ENCODE assay signal across 20 cellular contexts in the genomic region with DNA sequence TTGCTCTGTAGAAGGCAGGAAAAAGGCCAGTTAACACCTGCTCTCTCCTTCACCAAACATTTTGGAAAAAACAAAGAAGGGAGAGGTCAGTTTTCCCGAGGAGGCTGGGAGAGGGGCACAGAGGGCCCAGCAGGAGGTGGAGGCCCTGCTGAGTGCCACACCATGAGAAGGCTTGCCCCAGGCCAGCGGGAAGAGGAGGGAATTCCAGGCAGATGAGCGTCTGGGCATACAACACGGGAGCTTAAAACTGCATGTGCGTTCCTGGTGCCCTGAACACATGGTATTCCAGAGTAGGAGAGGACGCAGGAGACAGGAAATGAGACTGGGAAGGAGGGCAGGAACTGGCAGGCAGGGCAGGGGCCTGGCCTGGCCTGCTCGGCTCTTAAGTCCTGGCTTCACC.
DNase-seq lines count a peak whose midpoint lies in the region; ATAC-seq and TF ChIP-seq lines count a peak whose summit lies in the region.
"Had no signal": no experiment of that assay in that cellular context is flagged by ENCODE, and none has a peak within 500 bp of the region (broad histone marks: within the 10 kb centered on the region; RNA-seq: fewer than 3 reads in every experiment).

No MANE protein-coding gene starts in this region.

- H3F3A ChIP-seq in GM23338 (replicated peaks; ENCODE audit: low read depth): no peaks in the 10 kb centered on the region
- peaks cover 2% of the 10 kb centered on the region for H3F3A ChIP-seq in neural progenitor cell (ENCODE audit: low read depth)

- no peak overlapping the region for H3K27ac ChIP-seq in GM23338 (ENCODE audit: low read depth)
- H3K27ac ChIP-seq in endodermal cell (ENCODE audit: low read depth, low read length): no peak overlapping the region
- no peak overlapping the region for H3K27ac ChIP-seq in neural progenitor cell
- H3K27ac ChIP-seq: PC-9, sigmoid colon, vagina had no signal

- H3K27me3 Mint-ChIP-seq in GM23338 (ENCODE audit: insufficient read depth, low read depth, poor library complexity) (peaks cover 9% of the 10 kb centered on the region), endodermal cell (ENCODE audit: insufficient read depth) (peaks cover 1% of the 10 kb centered on the region), neural progenitor cell (ENCODE audit: insufficient read depth, low read depth) (peaks cover 9% of the 10 kb centered on the region)
- H3K27me3 Mint-ChIP-seq in activated T-helper 17 cell treated with anti-CD3 and anti-CD28 coated beads, Interleukin-2, amount 50 U/mL, for 72 hours: no peaks in the 10 kb centered on the region
- H3K27me3 Mint-ChIP-seq: activated naive CD8-positive, alpha-beta T cell treated with anti-CD3 and anti-CD28 coated beads, Interleukin-2, amount 10 ng/mL, durations not matched to agents 7 days and 5 days; naive thymus-derived CD8-positive, alpha-beta T cell had no signal

- WGBS in endodermal cell (ENCODE audit: insufficient coverage in 1 of 2, insufficient read length in 1 of 2), 2 experiments: 45 to 52% methylated on average over 6 to 7 of the region's 7 CpGs

- peak overlapping the region; percentile 35 for H3K27ac Mint-ChIP-seq in GM23338
- H3K27ac Mint-ChIP-seq in endodermal cell: peak overlapping the region; percentile 16
- peak overlapping the region; percentile 88 for H3K27ac Mint-ChIP-seq in neural progenitor cell
- no peak overlapping the region for H3K27ac Mint-ChIP-seq in activated T-helper 17 cell treated with anti-CD3 and anti-CD28 coated beads, Interleukin-2, amount 50 U/mL, for 72 hours
- H3K27ac Mint-ChIP-seq: activated naive CD8-positive, alpha-beta T cell treated with anti-CD3 and anti-CD28 coated beads, Interleukin-2, amount 10 ng/mL, durations not matched to agents 7 days and 5 days; CD8-positive, alpha-beta T cell had no signal

- peak; percentile 52 for ATAC-seq in GM23338
- no peak for ATAC-seq in activated T-helper 17 cell treated with anti-CD3 and anti-CD28 coated beads, Interleukin-2, amount 50 U/mL, for 72 hours (replicated peaks)
- ATAC-seq: CD8-positive, alpha-beta T cell; naive thymus-derived CD8-positive, alpha-beta T cell had no signal

- H3K4me1 ChIP-seq in GM23338 (ENCODE audit: insufficient read depth): 0 out of 2 replicates have a peak, but pooled peaks cover 3% of the 10 kb centered on the region
- H3K4me1 ChIP-seq in endodermal cell (ENCODE audit: control insufficient read depth, insufficient read depth, low read length): no peaks in the 10 kb centered on the region
- H3K4me1 ChIP-seq in neural progenitor cell: peaks cover 11% of the 10 kb centered on the region

- H3K79me2 ChIP-seq in GM23338 (replicated peaks; ENCODE audit: insufficient read depth): no peaks in the 10 kb centered on the region
- H3K79me2 ChIP-seq in neural progenitor cell (ENCODE audit: low read depth): no peaks in the 10 kb centered on the region

- H2AFZ ChIP-seq in GM23338: 0 out of 2 replicates have a peak overlapping the region, but pooled peaks have one; percentile 18
- no peak overlapping the region for H2AFZ ChIP-seq in neural progenitor cell (replicated peaks)
- H2AFZ ChIP-seq: PC-9 had no signal

- H3K36me3 Mint-ChIP-seq in GM23338 (ENCODE audit: low read depth) (peaks cover 9% of the 10 kb centered on the region; the same call in 2 of the 3 replicates), endodermal cell (ENCODE audit: low read depth) (peaks cover 4% of the 10 kb centered on the region), neural progenitor cell (peaks cover 15% of the 10 kb centered on the region)
- H3K36me3 Mint-ChIP-seq in activated T-helper 17 cell treated with anti-CD3 and anti-CD28 coated beads, Interleukin-2, amount 50 U/mL, for 72 hours (ENCODE audit: low read depth): peaks cover 51% of the 10 kb centered on the region
- H3K36me3 Mint-ChIP-seq: activated naive CD8-positive, alpha-beta T cell treated with anti-CD3 and anti-CD28 coated beads, Interleukin-2, amount 10 ng/mL, durations not matched to agents 7 days and 5 days had no signal

- H3K9ac ChIP-seq in endodermal cell (ENCODE audit: extremely low read depth, low read length, poor library complexity, severe bottlenecking): no peak overlapping the region
- no peak overlapping the region for H3K9ac ChIP-seq in neural progenitor cell

- H3K36me3 ChIP-seq in GM23338 (ENCODE audit: insufficient read depth) (no peaks in the 10 kb centered on the region; the same call in 1 of the 2 replicates), endodermal cell (ENCODE audit: control insufficient read depth, insufficient read depth, low read length) (no peaks in the 10 kb centered on the region), neural progenitor cell (no peaks in the 10 kb centered on the region)

- no peaks in the 10 kb centered on the region for H3K9me2 ChIP-seq in GM23338 (ENCODE audit: insufficient read depth)

- H3K4me2 ChIP-seq in GM23338 (no peak overlapping the region), neural progenitor cell (peak overlapping the region; percentile 35)
- H3K4me2 ChIP-seq: PC-9 had no signal

- H3K9me3 ChIP-seq in endodermal cell (ENCODE audit: control insufficient read depth, low read length) (no peaks in the 10 kb centered on the region), neural progenitor cell (ENCODE audit: low read depth) (no peaks in the 10 kb centered on the region)
- H3K9me3 ChIP-seq: vagina had no signal

- TF ChIP-seq CTCF in GM23338 (conservative IDR thresholded peaks at IDR 0.05; ENCODE audit: low read depth in 2 of 2) (no peak), endodermal cell (conservative IDR thresholded peaks at IDR 0.05) (no peak), neural progenitor cell (IDR thresholded peaks at IDR 0.05) (no peak)

- H3K27me3 ChIP-seq in GM23338 (ENCODE audit: insufficient read depth): no peaks in the 10 kb centered on the region
- no peaks in the 10 kb centered on the region for H3K27me3 ChIP-seq in endodermal cell (ENCODE audit: control insufficient read depth, insufficient read depth, low read length, poor library complexity, severe bottlenecking)
- H3K27me3 ChIP-seq in neural progenitor cell: no peaks in the 10 kb centered on the region
- H3K27me3 ChIP-seq: sigmoid colon, vagina had no signal

- H3K4me3 Mint-ChIP-seq in GM23338 (no peak overlapping the region), endodermal cell (no peak overlapping the region), neural progenitor cell (no peak overlapping the region)
- H3K4me3 Mint-ChIP-seq in activated T-helper 17 cell treated with anti-CD3 and anti-CD28 coated beads, Interleukin-2, amount 50 U/mL, for 72 hours: no peak overlapping the region
- H3K4me3 Mint-ChIP-seq: activated naive CD8-positive, alpha-beta T cell treated with anti-CD3 and anti-CD28 coated beads, Interleukin-2, amount 10 ng/mL, durations not matched to agents 7 days and 5 days; CD8-positive, alpha-beta T cell; naive thymus-derived CD8-positive, alpha-beta T cell had no signal

- DNase-seq in GM23338 (ENCODE audit: low spot score) (no peak), NCI-H1417 treated with DMSO at 0.1 percent for 48 hours (lab: John Stamatoyannopoulos, UW) (peak; percentile 1), endodermal cell (peak; percentile 69), neural progenitor cell (ENCODE audit: low spot score) (peak; percentile 37), iPS-NIHi11 (ENCODE audit: low spot score) (no peak), activated gamma-delta T cell treated with Interleukin-2 at 50 U/mL for 16 hours (no peak)
- DNase-seq: activated CD4-positive, alpha-beta T cell treated with anti-CD3 and anti-CD28 coated beads for 48 hours; activated naive CD8-positive, alpha-beta T cell treated with anti-CD3 and anti-CD28 coated beads, Interleukin-2, amount 10 ng/mL, durations not matched to agents 7 days and 5 days; CD8-positive, alpha-beta T cell; DMS53; naive thymus-derived CD8-positive, alpha-beta T cell; NCI-H1092 treated with DMSO at 0.1 percent for 48 hours; NCI-H2107; PC-9; SIG-M5; sigmoid colon; substantia nigra; T-helper 1 cell had no signal

- H3K4me3 ChIP-seq in GM23338 (no peak overlapping the region), endodermal cell (ENCODE audit: low read length) (no peak overlapping the region), neural progenitor cell (no peak overlapping the region)
- H3K4me3 ChIP-seq: PC-9, sigmoid colon, vagina had no signal

- no peaks in the 10 kb centered on the region for H4K20me1 ChIP-seq in GM23338 (replicated peaks; ENCODE audit: insufficient read depth)
- no peaks in the 10 kb centered on the region for H4K20me1 ChIP-seq in neural progenitor cell (ENCODE audit: low read depth)

- H3K9me3 Mint-ChIP-seq in GM23338 (no peaks in the 10 kb centered on the region; the same call in 2 of the 3 replicates), endodermal cell (peaks cover 3% of the 10 kb centered on the region), neural progenitor cell (peaks cover 4% of the 10 kb centered on the region)
- H3K9me3 Mint-ChIP-seq in activated T-helper 17 cell treated with anti-CD3 and anti-CD28 coated beads, Interleukin-2, amount 50 U/mL, for 72 hours: no peaks in the 10 kb centered on the region

- peaks cover 10% of the 10 kb centered on the region for H3K4me1 Mint-ChIP-seq in GM23338
- H3K4me1 Mint-ChIP-seq in endodermal cell: peaks cover 12% of the 10 kb centered on the region
- H3K4me1 Mint-ChIP-seq in neural progenitor cell: peaks cover 20% of the 10 kb centered on the region
- H3K4me1 Mint-ChIP-seq in activated T-helper 17 cell treated with anti-CD3 and anti-CD28 coated beads, Interleukin-2, amount 50 U/mL, for 72 hours: no peaks in the 10 kb centered on the region

Comparison
In these comparisons a context has a peak if more than half of its experiments do, and no peak if none do; other contexts are left out.
1. DNase-seq: peak in NCI-H1417 treated with DMSO at 0.1 percent for 48 hours (single experiment), endodermal cell (single experiment) and neural progenitor cell (single experiment); none in GM23338 (single experiment), iPS-NIHi11 (single experiment) and activated gamma-delta T cell treated with Interleukin-2 at 50 U/mL for 16 hours (single experiment).